9 cellular contexts compared by ENCODE assay signal in the genomic region with DNA sequence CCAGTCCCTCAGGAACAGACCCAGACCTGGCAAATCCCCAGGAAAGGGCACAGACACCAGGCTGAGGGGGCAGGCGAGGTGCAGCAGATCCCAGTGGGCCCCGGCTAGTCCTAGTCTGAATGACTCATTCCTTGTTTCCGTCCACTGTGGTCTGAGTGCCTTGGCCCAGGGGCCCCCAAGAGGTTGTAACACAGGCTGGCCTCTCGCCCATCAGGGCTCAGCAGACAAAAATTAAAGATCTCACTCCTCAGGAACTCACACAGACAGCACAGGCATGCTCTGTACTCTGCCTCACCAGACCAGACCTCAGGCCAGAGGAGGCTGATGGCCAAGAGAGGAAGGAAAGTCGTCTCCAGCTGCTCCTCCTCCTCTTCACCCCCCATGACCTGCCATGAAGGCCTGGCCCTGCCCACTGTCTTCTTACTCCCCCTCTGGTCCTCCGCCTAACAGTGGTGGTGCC. TPM values are rescaled to one million over a fixed set of nuclear protein-coding genes. Genes with fewer than 3 reads are reported as not detected.
DNase-seq lines count a peak whose midpoint lies in the region; ATAC-seq, FAIRE-seq and TF ChIP-seq lines count a peak whose summit lies in the region.
"Had no signal": no experiment of that assay in that cellular context is flagged by ENCODE, and none has a peak within 500 bp of the region (broad histone marks: within the 10 kb centered on the region; RNA-seq: fewer than 3 reads in every experiment).

No MANE protein-coding gene starts in this region.

- H3K4me3 ChIP-seq in BLaER1 treated with 17β-estradiol and CSF1 and Interleukin-3, amounts not matched to agents 10 nM and 100 nM: no peak overlapping the region
- H3K4me3 ChIP-seq in neural progenitor cell: no peak overlapping the region

- H3K27ac ChIP-seq in BLaER1 treated with 17β-estradiol and CSF1 and Interleukin-3, amounts not matched to agents 10 nM and 100 nM: peak overlapping the region in 10 of 11 experiments; percentile 9 to 77 (median 74); a peak in 16 of 22 replicates
- H3K27ac ChIP-seq in neural progenitor cell: no peak overlapping the region

- H3K27me3 Mint-ChIP-seq in neural progenitor cell (ENCODE audit: insufficient read depth, low read depth): peaks cover 11% of the 10 kb centered on the region

- peak overlapping the region; percentile 83 to 98 (median 96) for H3K4me2 ChIP-seq in BLaER1 treated with 17β-estradiol and CSF1 and Interleukin-3, amounts not matched to agents 10 nM and 100 nM
- no peak overlapping the region for H3K4me2 ChIP-seq in neural progenitor cell

- H2AFZ ChIP-seq in neural progenitor cell (replicated peaks): peak overlapping the region; percentile 51

- H3K27me3 ChIP-seq in BLaER1 treated with 17β-estradiol and CSF1 and Interleukin-3, amounts not matched to agents 10 nM and 100 nM: peaks cover 0 to 23% (median 0%) of the 10 kb centered on the region in 11 experiments; a peak in 4 of 22 replicates
- no peaks in the 10 kb centered on the region for H3K27me3 ChIP-seq in neural progenitor cell

- no peaks in the 10 kb centered on the region for H3K36me3 Mint-ChIP-seq in neural progenitor cell

- FAIRE-seq in RCC 7860 (lab: Jason Lieb, UNC): peak; percentile 79

- H3F3A ChIP-seq in neural progenitor cell (ENCODE audit: low read depth): no peaks in the 10 kb centered on the region

- no peak overlapping the region for H3K27ac Mint-ChIP-seq in neural progenitor cell

- peaks cover 0 to 11% (median 0%) of the 10 kb centered on the region in 11 experiments; a peak in 3 of 22 replicates for H4K20me1 ChIP-seq in BLaER1 treated with 17β-estradiol and CSF1 and Interleukin-3, amounts not matched to agents 10 nM and 100 nM
- H4K20me1 ChIP-seq in neural progenitor cell (ENCODE audit: low read depth): no peaks in the 10 kb centered on the region

- H3K36me3 ChIP-seq in BLaER1 treated with 17β-estradiol and CSF1 and Interleukin-3, amounts not matched to agents 10 nM and 100 nM: no peaks in the 10 kb centered on the region
- H3K36me3 ChIP-seq in neural progenitor cell: no peaks in the 10 kb centered on the region

- no peaks in the 10 kb centered on the region for H3K9me3 ChIP-seq in BLaER1 treated with 17β-estradiol and CSF1 and Interleukin-3, amounts not matched to agents 10 nM and 100 nM (replicated peaks in 1 of 11)
- H3K9me3 ChIP-seq in neural progenitor cell (ENCODE audit: low read depth): no peaks in the 10 kb centered on the region

- H3K9me3 Mint-ChIP-seq in neural progenitor cell: no peaks in the 10 kb centered on the region

- H3K4me1 Mint-ChIP-seq in neural progenitor cell: peaks cover 29% of the 10 kb centered on the region

- DNase-seq in RCC 7860 (ENCODE audit: low spot score): peak; percentile 99
- no peak for DNase-seq in neural progenitor cell (ENCODE audit: low spot score)
- no peak for DNase-seq in KG1 (lab: John Stamatoyannopoulos, UW)
- no peak for DNase-seq in DMS53 treated with DMSO at 0.1 percent for 48 hours (lab: John Stamatoyannopoulos, UW; ENCODE audit: unreplicated experiment)
- DNase-seq: SHP77 had no signal

- ATAC-seq in esophagus mucosa: peak; percentile 3
- ATAC-seq in GM21360 (IDR thresholded peaks at IDR 0.05; ENCODE audit: unreplicated experiment): no peak
- ATAC-seq in GM18505 (IDR thresholded peaks at IDR 0.05; ENCODE audit: unreplicated experiment): no peak

- no peak for TF ChIP-seq CTCF in neural progenitor cell (IDR thresholded peaks at IDR 0.05)

- H3K79me2 ChIP-seq in neural progenitor cell (ENCODE audit: low read depth): no peaks in the 10 kb centered on the region

- TF ChIP-seq POLR2A in GM18505 (IDR thresholded peaks at IDR 0.05; ENCODE audit: borderline replicate concordance, extremely low read depth, insufficient read depth, insufficient read length): no peak

- no peak overlapping the region for H3K4me3 Mint-ChIP-seq in neural progenitor cell

- H3K4me1 ChIP-seq in BLaER1 treated with 17β-estradiol and CSF1 and Interleukin-3, amounts not matched to agents 10 nM and 100 nM: peaks cover 60 to 88% (median 70%) of the 10 kb centered on the region in 10 experiments
- peaks cover 9% of the 10 kb centered on the region for H3K4me1 ChIP-seq in neural progenitor cell

- peak overlapping the region in 5 of 11 experiments; percentile 0 to 62 (median 39); a peak in 6 of 22 replicates for H3K9ac ChIP-seq in BLaER1 treated with 17β-estradiol and CSF1 and Interleukin-3, amounts not matched to agents 10 nM and 100 nM
- no peak overlapping the region for H3K9ac ChIP-seq in neural progenitor cell

RNA-seq across cellular contexts. Expression of a gene that starts 7.7 kb away (rescaled TPM):
- total RNA-seq in esophagus mucosa (14.4 TPM), neural progenitor cell (ENCODE audit: low replicate concordance) (0.43 and 0.84 TPM in 2 replicates)
